In the genomic region with DNA sequence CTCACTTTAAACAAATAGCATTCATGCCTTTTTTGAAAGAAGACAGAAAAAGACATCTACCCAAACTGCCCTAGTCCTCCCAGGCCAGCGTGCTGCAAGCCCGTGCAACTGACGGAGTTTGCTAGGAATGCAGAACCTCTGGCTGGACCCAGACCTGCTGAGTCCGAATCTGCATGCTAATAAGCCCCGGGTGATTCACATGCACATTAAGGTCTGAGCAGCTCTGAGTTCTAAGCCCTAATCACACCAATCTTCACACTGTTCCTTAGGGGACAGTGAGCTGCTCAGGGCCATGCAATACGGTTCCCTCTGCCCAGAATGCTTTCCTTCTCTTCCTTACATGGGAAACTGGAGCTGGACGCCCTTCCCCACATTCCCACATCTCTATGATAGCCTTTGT, we compare ENCODE assay signal across 30 cellular contexts. TPM values are rescaled to one million over a fixed set of nuclear protein-coding genes. Genes with fewer than 3 reads are reported as not detected.
DNase-seq lines count a peak whose midpoint lies in the region; ATAC-seq and TF ChIP-seq lines count a peak whose summit lies in the region.
"Had no signal": no experiment of that assay in that cellular context is flagged by ENCODE, and none has a peak within 500 bp of the region (broad histone marks: within the 10 kb centered on the region; RNA-seq: fewer than 3 reads in every experiment).

No MANE protein-coding gene starts in this region.

- H3K9ac ChIP-seq in mesendoderm (ENCODE audit: low read length) = no peak overlapping the region
- H3K9ac ChIP-seq: BLaER1 had no signal

- H3K4me3 ChIP-seq in GM23338 (no peak overlapping the region), mesendoderm (ENCODE audit: low read length) (no peak overlapping the region)
- H3K4me3 ChIP-seq: BLaER1, SJSA1, spleen, vagina had no signal

- H4K5ac ChIP-seq in mesendoderm (ENCODE audit: low read length) = no peak overlapping the region

- peaks cover 11% of the 10 kb centered on the region for H3K36me3 Mint-ChIP-seq in GM23338 (ENCODE audit: low read depth)

- H4K8ac ChIP-seq in mesendoderm (ENCODE audit: low read depth, low read length) = no peak overlapping the region

- peak overlapping the region; percentile 69; the same call in 1 of the 2 replicates for H2AFZ ChIP-seq in GM23338

- no peak overlapping the region for H3K4ac ChIP-seq in mesendoderm (ENCODE audit: low read depth, low read length)

- no peak overlapping the region for H2BK120ac ChIP-seq in mesendoderm (ENCODE audit: low read depth, low read length)

- no peak overlapping the region for H2BK15ac ChIP-seq in mesendoderm (replicated peaks; ENCODE audit: low read depth)

- no peaks in the 10 kb centered on the region for H3K9me2 ChIP-seq in GM23338 (ENCODE audit: insufficient read depth)

- H3K27ac ChIP-seq in GM23338 (ENCODE audit: low read depth) (peak overlapping the region; percentile 70; the same call in 1 of the 2 replicates), mesendoderm (ENCODE audit: low read depth, low read length) (no peak overlapping the region)
- H3K27ac ChIP-seq: BLaER1, SJSA1, spleen, vagina had no signal

- H2BK5ac ChIP-seq in mesendoderm (ENCODE audit: low read length) = no peak overlapping the region

- peak overlapping the region; percentile 18; the same call in 1 of the 3 replicates for H3K4me3 Mint-ChIP-seq in GM23338
- H3K4me3 Mint-ChIP-seq: activated CD4-positive, alpha-beta memory T cell treated with anti-CD3 and anti-CD28 coated beads, Interleukin-2, amount 10 ng/mL, durations not matched to agents 7 days and 5 days; activated naive CD8-positive, alpha-beta T cell treated with anti-CD3 and anti-CD28 coated beads for 36 hours; stimulated activated memory B cell treated with anti-CD40 and anti-IgM and Interleukin-4, amounts not matched to agents 10 μg/mL and 1 μg/mL and 100 μg/mL, for 72 hours had no signal

- H3K9me3 Mint-ChIP-seq in GM23338 = peaks cover 11% of the 10 kb centered on the region
- H3K9me3 Mint-ChIP-seq: activated CD4-positive, alpha-beta memory T cell treated with anti-CD3 and anti-CD28 coated beads, Interleukin-2, amount 10 ng/mL, durations not matched to agents 7 days and 5 days; activated naive CD8-positive, alpha-beta T cell treated with anti-CD3 and anti-CD28 coated beads for 36 hours; stimulated activated memory B cell treated with anti-CD40 and anti-IgM and Interleukin-4, amounts not matched to agents 10 μg/mL and 1 μg/mL and 100 μg/mL, for 72 hours had no signal

- H3K79me2 ChIP-seq in GM23338 (replicated peaks; ENCODE audit: insufficient read depth) (no peaks in the 10 kb centered on the region), mesendoderm (ENCODE audit: control insufficient read depth, insufficient read depth, low read length) (no peaks in the 10 kb centered on the region)

- DNase-seq in GM23338 (ENCODE audit: low spot score) (peak; percentile 83), amniotic epithelial cell (ENCODE audit: low read depth) (peak; percentile 12), mesendoderm (peak; percentile 95), NCI-H748 treated with DMSO at 0.1 percent for 48 hours (lab: John Stamatoyannopoulos, UW) (no peak), DMS153 (lab: John Stamatoyannopoulos, UW) (no peak), SHP77 treated with DMSO at 0.1 percent for 48 hours (lab: John Stamatoyannopoulos, UW) (no peak), COLO829 (ENCODE audit: low spot score) (no peak)
- DNase-seq: activated CD4-positive, alpha-beta memory T cell treated with anti-CD3 and anti-CD28 coated beads, Interleukin-2, amount 10 ng/mL, durations not matched to agents 7 days and 5 days; activated CD4-positive, CD25-positive, alpha-beta regulatory T cell treated with anti-CD3 and anti-CD28 coated beads, Interleukin-2, amount 50 U/mL, for 72 hours; activated naive CD8-positive, alpha-beta T cell treated with anti-CD3 and anti-CD28 coated beads for 36 hours; COR-L47; DMS79 treated with DMSO at 0.1 percent for 48 hours; effector CD4-positive, alpha-beta T cell; KG1; left colon; NCI-H1417 treated with DMSO at 0.1 percent for 48 hours; NCI-H510A treated with DMSO at 0.1 percent for 48 hours; NK-92 treated with Interleukin-12 subunit alpha and Interleukin-12 subunit beta, amount 100 ng/mL, for 24 hours; spleen; stimulated activated CD4-positive, alpha-beta T cell treated with anti-CD3 and anti-CD28 coated beads, Interleukin-4, amount 100 ng/mL, for 1 hour; T-helper 1 cell had no signal

- H3K4me1 ChIP-seq in GM23338 (ENCODE audit: insufficient read depth) (0 out of 2 replicates have a peak, but pooled peaks cover 3% of the 10 kb centered on the region), mesendoderm (ENCODE audit: control insufficient read depth, low read depth, low read length) (no peaks in the 10 kb centered on the region)
- H3K4me1 ChIP-seq: BLaER1, spleen, vagina had no signal

- H3K56ac ChIP-seq in mesendoderm (ENCODE audit: low read length) = no peak overlapping the region

- H3K36me3 ChIP-seq in GM23338 (ENCODE audit: insufficient read depth) (no peaks in the 10 kb centered on the region), mesendoderm (ENCODE audit: control insufficient read depth, insufficient read depth, low read length) (no peaks in the 10 kb centered on the region)
- H3K36me3 ChIP-seq: BLaER1, SJSA1, vagina had no signal

- no peaks in the 10 kb centered on the region for H4K20me1 ChIP-seq in GM23338 (replicated peaks; ENCODE audit: insufficient read depth)
- H4K20me1 ChIP-seq: BLaER1 had no signal

- H3K27ac Mint-ChIP-seq in GM23338 = peak overlapping the region; percentile 63
- H3K27ac Mint-ChIP-seq: activated CD4-positive, alpha-beta memory T cell treated with anti-CD3 and anti-CD28 coated beads, Interleukin-2, amount 10 ng/mL, durations not matched to agents 7 days and 5 days; activated naive CD8-positive, alpha-beta T cell treated with anti-CD3 and anti-CD28 coated beads for 36 hours; stimulated activated memory B cell treated with anti-CD40 and anti-IgM and Interleukin-4, amounts not matched to agents 10 μg/mL and 1 μg/mL and 100 μg/mL, for 72 hours had no signal

- no peak overlapping the region for H2AK5ac ChIP-seq in mesendoderm (ENCODE audit: low read length)

- peaks cover 15% of the 10 kb centered on the region for H3K4me1 Mint-ChIP-seq in GM23338
- H3K4me1 Mint-ChIP-seq: activated CD4-positive, alpha-beta memory T cell treated with anti-CD3 and anti-CD28 coated beads, Interleukin-2, amount 10 ng/mL, durations not matched to agents 7 days and 5 days; activated naive CD8-positive, alpha-beta T cell treated with anti-CD3 and anti-CD28 coated beads for 36 hours; stimulated activated memory B cell treated with anti-CD40 and anti-IgM and Interleukin-4, amounts not matched to agents 10 μg/mL and 1 μg/mL and 100 μg/mL, for 72 hours had no signal

- H3K18ac ChIP-seq in mesendoderm (ENCODE audit: low read length) = no peak overlapping the region

- no peaks in the 10 kb centered on the region for H3F3A ChIP-seq in GM23338 (replicated peaks; ENCODE audit: low read depth)

- H3K27me3 ChIP-seq in GM23338 (ENCODE audit: insufficient read depth) (no peaks in the 10 kb centered on the region), mesendoderm (ENCODE audit: insufficient read depth, low read length, poor library complexity) (no peaks in the 10 kb centered on the region)
- H3K27me3 ChIP-seq: BLaER1, spleen, vagina had no signal

- no peaks in the 10 kb centered on the region for H3K79me1 ChIP-seq in mesendoderm (ENCODE audit: low read length)

- ATAC-seq in GM23338 (peak; percentile 99), esophagus mucosa (peak; percentile 57)
- ATAC-seq: left colon; stimulated activated memory B cell treated with anti-CD40 and anti-IgM and Interleukin-4, amounts not matched to agents 10 μg/mL and 1 μg/mL and 100 μg/mL, for 72 hours had no signal

- no CpG with 5 or more reads among the region's 7 CpGs for WGBS in mesendoderm (ENCODE audit: extremely low coverage, insufficient coverage, low lambda C conversion rate)

- TF ChIP-seq CTCF in GM23338 (conservative IDR thresholded peaks at IDR 0.05; ENCODE audit: low read depth in 2 of 2) = no peak

- no peak overlapping the region for H3K23ac ChIP-seq in mesendoderm (ENCODE audit: low read length)

- peaks cover 4% of the 10 kb centered on the region for H3K27me3 Mint-ChIP-seq in GM23338 (ENCODE audit: insufficient read depth, low read depth, poor library complexity)
- H3K27me3 Mint-ChIP-seq: activated CD4-positive, alpha-beta memory T cell treated with anti-CD3 and anti-CD28 coated beads, Interleukin-2, amount 10 ng/mL, durations not matched to agents 7 days and 5 days; activated naive CD8-positive, alpha-beta T cell treated with anti-CD3 and anti-CD28 coated beads for 36 hours; stimulated activated memory B cell treated with anti-CD40 and anti-IgM and Interleukin-4, amounts not matched to agents 10 μg/mL and 1 μg/mL and 100 μg/mL, for 72 hours had no signal

- 0 out of 2 replicates have a peak overlapping the region, but pooled peaks have one; percentile 4 for H3K4me2 ChIP-seq in GM23338
- H3K4me2 ChIP-seq in mesendoderm (ENCODE audit: low read length) = no peak overlapping the region
- H3K4me2 ChIP-seq: BLaER1 had no signal

TF ChIP-seq in GM23338, 12 proteins besides CTCF, POLR2A, EP300 and RAD21 (continues in another document):
- TF ChIP-seq POLR2AphosphoS5 (IDR thresholded peaks at IDR 0.05; ENCODE audit: low read depth) = no peak

RNA-seq across cellular contexts. Expression of a gene that starts 25.2 kb away (rescaled TPM):
- total RNA-seq in GM23338 (2014; rRNA removed; shearing (Covaris generic)) = 0.17 TPM in 1 of 2 replicates, not detected in the other
- polyA plus RNA-seq in GM23338 (2016; fragmentation: Nextera tagmentation; extraction: Ambion mirVana) = 0.24 TPM in 1 of 2 replicates, not detected in the other
- 0.28 TPM for total RNA-seq in esophagus mucosa
- polyA plus RNA-seq in mesendoderm (2013, experiment 1 of 2) = 0.15 TPM
- polyA plus RNA-seq in mesendoderm (2013, experiment 2 of 2) = 0.18 TPM

RNA-seq across cellular contexts. Expression of a gene that starts 27.8 kb away (rescaled TPM):
- 0.19 and 0.21 TPM in 2 replicates for total RNA-seq in GM23338 (2014; rRNA removed; shearing (Covaris generic))
- 0.24 TPM in 1 of 2 replicates, not detected in the other for polyA plus RNA-seq in GM23338 (2016; fragmentation: Nextera tagmentation; extraction: Ambion mirVana)
- 0.44 TPM for total RNA-seq in esophagus mucosa
- 0.14 TPM for polyA plus RNA-seq in mesendoderm (2013, experiment 1 of 2)
- polyA plus RNA-seq in mesendoderm (2013, experiment 2 of 2) = 0.04 TPM
- total RNA-seq: glomerular endothelial cell had no signal

RNA-seq across cellular contexts. Expression of a gene that starts 28.5 kb away (rescaled TPM):
- total RNA-seq in GM23338 (2014; rRNA removed; shearing (Covaris generic)) = not detected in 2 replicates
- polyA plus RNA-seq in GM23338 (2016; fragmentation: Nextera tagmentation; extraction: Ambion mirVana) = not detected in 2 replicates
- total RNA-seq in esophagus mucosa = not detected
- not detected for polyA plus RNA-seq in mesendoderm (2013, experiment 1 of 2)
- polyA plus RNA-seq in mesendoderm (2013, experiment 2 of 2) = not detected
- total RNA-seq: activated CD4-positive, alpha-beta memory T cell treated with anti-CD3 and anti-CD28 coated beads, Interleukin-2, amount 10 ng/mL, durations not matched to agents 7 days and 5 days; cerebellum; glomerular endothelial cell; left colon; mesenteric fat pad; temporal lobe; vagina had no signal

Comparison
In these comparisons a context has a peak if more than half of its experiments do, and no peak if none do; other contexts are left out.
1. DNase-seq: peak in GM23338 (single experiment), amniotic epithelial cell (single experiment) and mesendoderm (single experiment); none in NCI-H748 treated with DMSO at 0.1 percent for 48 hours (single experiment), DMS153 (single experiment), SHP77 treated with DMSO at 0.1 percent for 48 hours (single experiment) and COLO829 (single experiment).